Comparison of ENCODE assay signal across 9 cellular contexts in the genomic region with DNA sequence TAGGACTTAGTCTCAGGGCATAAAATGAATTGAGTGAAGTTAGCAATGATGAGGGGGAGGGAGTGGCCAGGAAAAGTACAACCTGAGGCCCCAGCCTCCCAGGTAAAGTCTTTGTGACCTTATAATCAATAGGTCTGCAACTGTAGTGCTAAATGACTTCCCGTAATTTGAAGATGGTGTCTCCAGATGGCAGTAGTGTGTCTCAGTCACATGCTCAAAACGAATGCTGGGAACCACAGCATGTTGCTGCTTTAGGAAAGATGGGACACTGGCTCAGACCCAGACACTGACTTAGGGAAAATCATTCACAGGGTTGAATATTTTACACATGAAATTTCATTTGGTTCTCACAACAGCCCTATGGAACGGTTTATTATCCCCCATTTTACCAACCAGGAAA. TPM values are rescaled to one million over a fixed set of nuclear protein-coding genes. Genes with fewer than 3 reads are reported as not detected.
DNase-seq lines count a peak whose midpoint lies in the region; ATAC-seq, FAIRE-seq and TF ChIP-seq lines count a peak whose summit lies in the region.
"Had no signal": no experiment of that assay in that cellular context is flagged by ENCODE, and none has a peak within 500 bp of the region (broad histone marks: within the 10 kb centered on the region; RNA-seq: fewer than 3 reads in every experiment).

No MANE protein-coding gene starts in this region.

- H2AK9ac ChIP-seq in IMR-90 (replicated peaks; ENCODE audit: low read depth, low read length, poor library complexity): no peak overlapping the region

- TF ChIP-seq CTCF in IMR-90 (conservative IDR thresholded peaks at IDR 0.05; ENCODE audit: low read depth, low read length) (peak; percentile 26; the same call in 1 of the 2 replicates), SK-N-SH (IDR thresholded peaks at IDR 0.05) (peak; percentile 42)

- H3K9me3 ChIP-seq in IMR-90 (ENCODE audit: control insufficient read depth, insufficient read depth, low read length) (no peaks in the 10 kb centered on the region), SK-N-SH (no peaks in the 10 kb centered on the region)

- dilution Hi-C loops in IMR-90 (cut with HindIII; ENCODE audit: low sequenced_read_pairs, unreplicated experiment): no loop called here

- H3K23ac ChIP-seq in IMR-90 (ENCODE audit: low read depth, low read length): no peak overlapping the region

- no peak overlapping the region for H3K56ac ChIP-seq in IMR-90 (ENCODE audit: extremely low read depth, insufficient read depth, low read length)

- no peak overlapping the region for H2AK5ac ChIP-seq in IMR-90 (ENCODE audit: low read depth, low read length)

- TF ChIP-seq RAD21 in IMR-90 (IDR thresholded peaks at IDR 0.05; ENCODE audit: low read length) (no peak), SK-N-SH (IDR thresholded peaks at IDR 0.05; ENCODE audit: low read length) (no peak)

- H3K4me2 ChIP-seq in IMR-90 (ENCODE audit: low read depth, low read length) (no peak overlapping the region), SK-N-SH (no peak overlapping the region)

- no peak overlapping the region for H3K14ac ChIP-seq in IMR-90 (replicated peaks; ENCODE audit: low read depth, low read length)

- H3K9ac ChIP-seq in IMR-90 (ENCODE audit: low read depth, low read length) (no peak overlapping the region), SK-N-SH (no peak overlapping the region)

- no peak for TF ChIP-seq EP300 in SK-N-SH (IDR thresholded peaks at IDR 0.05; ENCODE audit: borderline replicate concordance in 1 of 2, low read depth in 1 of 2, low read length in 1 of 2)

- in situ Hi-C loops in IMR-90 (cut with MboI; ENCODE audit: low sequenced_read_pairs): no loop called here

- DNase-seq in COLO829 (ENCODE audit: low spot score) (peak; percentile 14), IMR-90 (peak; percentile 32), SK-N-SH (peak; percentile 21), hippocampal formation (lab: John Stamatoyannopoulos, UW) (no peak)
- DNase-seq: amygdala had no signal

- no peaks in the 10 kb centered on the region for H3K9me1 ChIP-seq in IMR-90 (ENCODE audit: insufficient read depth, low read length)

- H4K5ac ChIP-seq in IMR-90 (ENCODE audit: low read depth, low read length): no peak overlapping the region

- no peak overlapping the region for H4K91ac ChIP-seq in IMR-90 (ENCODE audit: insufficient read depth, low read depth, low read length)

- H3K9me2 ChIP-seq in SK-N-SH: no peaks in the 10 kb centered on the region

- H3F3A ChIP-seq in SK-N-SH (replicated peaks; ENCODE audit: insufficient read depth): no peaks in the 10 kb centered on the region

- WGBS in IMR-90 (ENCODE audit: extremely low coverage in 2 of 2, insufficient read length in 1 of 2), 2 experiments: no CpG with 5 or more reads among the region's 3 CpGs
- 19% methylated on average over 3 of the region's 3 CpGs for WGBS in SK-N-SH (ENCODE audit: low lambda C conversion rate)

- FAIRE-seq in islet of Langerhans (lab: Jason Lieb, UNC): peak; percentile 47

- H2AFZ ChIP-seq in IMR-90 (replicated peaks; ENCODE audit: low read length, poor library complexity) (no peak overlapping the region), SK-N-SH (ENCODE audit: low read depth) (no peak overlapping the region)

- no peak overlapping the region for H2BK20ac ChIP-seq in IMR-90 (ENCODE audit: low read depth, low read length)

- no peak overlapping the region for H3K18ac ChIP-seq in IMR-90 (ENCODE audit: low read depth, low read length)

- intact Hi-C loops in IMR-90 (cut with micrococcal nuclease): no loop called here

- H3K36me3 ChIP-seq in IMR-90 (ENCODE audit: control insufficient read depth, insufficient read depth, low read length) (0 out of 2 replicates have a peak, but pooled peaks cover 1% of the 10 kb centered on the region), SK-N-SH (replicated peaks in 1 of 2; ENCODE audit: control insufficient read depth in 1 of 2, insufficient read depth in 2 of 2, low read length in 1 of 2) (no peaks in the 10 kb centered on the region)

- ATAC-seq in IMR-90 (ENCODE audit: low read depth) (no peak), GM18870 (IDR thresholded peaks at IDR 0.05; ENCODE audit: unreplicated experiment) (no peak), GM18858 (IDR thresholded peaks at IDR 0.05; ENCODE audit: unreplicated experiment) (no peak), GM19328 (IDR thresholded peaks at IDR 0.05; ENCODE audit: unreplicated experiment) (no peak)

- H4K8ac ChIP-seq in IMR-90 (ENCODE audit: low read depth in 2 of 2, low read length in 2 of 2): no peak overlapping the region

- CTCF ChIA-PET in IMR-90 (lab: Yijun Ruan, JAX) (interaction anchor here (0.8 to 1.8 kb wide), 5 partner anchors 8 to 40 kb away, joined by 3 to 5 read pairs (median 4); no protein-coding TSS in a partner anchor), SK-N-SH (lab: Yijun Ruan, JAX) (interaction anchor here (0.6 to 2.8 kb wide), 8 partner anchors 9 to 579 kb away, joined by 3 to 18 read pairs (median 8); partner anchors contain the start of genes SRPX2 and TSPAN6)

- no peaks in the 10 kb centered on the region for H3K27me3 ChIP-seq in IMR-90 (ENCODE audit: control insufficient read depth, insufficient read depth, low read length)
- no peaks in the 10 kb centered on the region for H3K27me3 ChIP-seq in SK-N-SH (ENCODE audit: insufficient read depth)

- POLR2A ChIA-PET in IMR-90 (lab: Charles Lee; ENCODE audit: unreplicated experiment): no interaction called here
- POLR2A ChIA-PET in SK-N-SH (lab: Yijun Ruan, JAX): interaction anchor here (0.9 kb wide), 1 partner anchor 18 kb away, joined by 3 read pairs; the partner anchor contains the start of gene TSPAN6

- H2BK120ac ChIP-seq in IMR-90 (ENCODE audit: low read depth, low read length): no peak overlapping the region

- H3K79me1 ChIP-seq in IMR-90 (ENCODE audit: low read depth in 1 of 2, low read length in 2 of 2): no peaks in the 10 kb centered on the region; a peak in 1 of 4 replicates

- H3K27ac ChIP-seq in IMR-90 (ENCODE audit: insufficient read depth, low read length): no peak overlapping the region
- no peak overlapping the region for H3K27ac ChIP-seq in SK-N-SH (ENCODE audit: low read depth in 2 of 2, low read length in 1 of 2)

- no peak overlapping the region for H2BK15ac ChIP-seq in IMR-90 (ENCODE audit: low read depth, low read length)

- H3K4me3 ChIP-seq in IMR-90 (ENCODE audit: insufficient read depth, low read depth, low read length) (no peak overlapping the region), SK-N-SH (ENCODE audit: low read depth in 2 of 2, low read length in 1 of 2) (no peak overlapping the region)

- no peak overlapping the region for H3K4ac ChIP-seq in IMR-90 (ENCODE audit: low read depth, low read length)

- no peak overlapping the region for H2BK5ac ChIP-seq in IMR-90 (ENCODE audit: low read depth, low read length, poor library complexity, severe bottlenecking)

- no peaks in the 10 kb centered on the region for H3K79me2 ChIP-seq in SK-N-SH (ENCODE audit: insufficient read depth)

- peaks cover 6% of the 10 kb centered on the region for H3K4me1 ChIP-seq in IMR-90 (ENCODE audit: control insufficient read depth, insufficient read depth, low read length)
- no peaks in the 10 kb centered on the region for H3K4me1 ChIP-seq in SK-N-SH (ENCODE audit: control insufficient read depth in 1 of 2, insufficient read depth in 2 of 2, low read depth in 1 of 2, low read length in 1 of 2)

- no peaks in the 10 kb centered on the region for H4K20me1 ChIP-seq in IMR-90 (ENCODE audit: insufficient read depth, low read length)
- H4K20me1 ChIP-seq in SK-N-SH (ENCODE audit: insufficient read depth): no peaks in the 10 kb centered on the region

- BruUV-seq in IMR-90 (replicated peaks; lab: Mats Ljungman, UMichigan): no TSS peak

- TF ChIP-seq POLR2A in IMR-90 (IDR thresholded peaks at IDR 0.05; ENCODE audit: low read depth, low read length): no peak

TF ChIP-seq in IMR-90, 13 proteins besides CTCF, POLR2A, EP300 and RAD21:
- no peak for TF ChIP-seq CEBPB (IDR thresholded peaks at IDR 0.05; ENCODE audit: low read depth, low read length)
- TF ChIP-seq, protein P1, sequence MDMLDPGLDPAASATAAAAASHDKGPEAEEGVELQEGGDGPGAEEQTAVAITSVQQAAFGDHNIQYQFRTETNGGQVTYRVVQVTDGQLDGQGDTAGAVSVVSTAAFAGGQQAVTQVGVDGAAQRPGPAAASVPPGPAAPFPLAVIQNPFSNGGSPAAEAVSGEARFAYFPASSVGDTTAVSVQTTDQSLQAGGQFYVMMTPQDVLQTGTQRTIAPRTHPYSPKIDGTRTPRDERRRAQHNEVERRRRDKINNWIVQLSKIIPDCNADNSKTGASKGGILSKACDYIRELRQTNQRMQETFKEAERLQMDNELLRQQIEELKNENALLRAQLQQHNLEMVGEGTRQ (IDR thresholded peaks at IDR 0.05; ENCODE audit: low read depth, low read length): peak; percentile 66; the same call in 1 of the 2 replicates

TF ChIP-seq in SK-N-SH, 30 proteins besides CTCF, POLR2A, EP300 and RAD21 (continues in another document):
- TF ChIP-seq POLR2AphosphoS5 (IDR thresholded peaks at IDR 0.05; ENCODE audit: low read depth, low read length) (no peak), NRF1 (IDR thresholded peaks at IDR 0.05; ENCODE audit: low read depth, low read length) (no peak), ELF1 (IDR thresholded peaks at IDR 0.05) (no peak), MXI1 (IDR thresholded peaks at IDR 0.05; ENCODE audit: low read depth, low read length) (no peak), CHD2 (IDR thresholded peaks at IDR 0.05; ENCODE audit: low read length, partially characterized antibody) (no peak)
- TF ChIP-seq, protein P2, sequence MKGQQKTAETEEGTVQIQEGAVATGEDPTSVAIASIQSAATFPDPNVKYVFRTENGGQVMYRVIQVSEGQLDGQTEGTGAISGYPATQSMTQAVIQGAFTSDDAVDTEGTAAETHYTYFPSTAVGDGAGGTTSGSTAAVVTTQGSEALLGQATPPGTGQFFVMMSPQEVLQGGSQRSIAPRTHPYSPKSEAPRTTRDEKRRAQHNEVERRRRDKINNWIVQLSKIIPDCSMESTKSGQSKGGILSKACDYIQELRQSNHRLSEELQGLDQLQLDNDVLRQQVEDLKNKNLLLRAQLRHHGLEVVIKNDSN (IDR thresholded peaks at IDR 0.05; ENCODE audit: borderline replicate concordance, low read depth): peak; percentile 72; the same call in 1 of the 2 replicates

RNA-seq across cellular contexts. Expression of gene SRPX2, which starts 10.3 kb away (rescaled TPM):
- total RNA-seq in IMR-90 (2012; rRNA removed): 14.4 and 20.6 TPM in 2 replicates
- polyA plus RNA-seq in IMR-90 (2012; rRNA removed): 43.1 and 45.0 TPM in 2 replicates
- 43.5 and 50.6 TPM in 2 replicates for polyA plus RNA-seq in IMR-90 (2012; cell fraction: cytosol; rRNA removed)
- polyA plus RNA-seq in IMR-90 (2012; cell fraction: nucleus; rRNA removed; ENCODE audit: low replicate concordance): 70.2 and 72.3 TPM in 2 replicates
- polyA plus RNA-seq in SK-N-SH (2012; rRNA removed): 14.5 and 18.7 TPM in 2 replicates
- polyA plus RNA-seq in SK-N-SH (2012; cell fraction: cytosol; rRNA removed): 9.0 and 12.5 TPM in 2 replicates
- 24.8 and 28.9 TPM in 2 replicates for polyA plus RNA-seq in SK-N-SH (2012; cell fraction: nucleus; rRNA removed)

RNA-seq across cellular contexts. Expression of gene TSPAN6, which starts 17.6 kb away (rescaled TPM):
- total RNA-seq in IMR-90 (2012; rRNA removed): 20.1 and 36.1 TPM in 2 replicates
- 12.7 and 16.1 TPM in 2 replicates for polyA plus RNA-seq in IMR-90 (2012; rRNA removed)
- 4.9 and 5.0 TPM in 2 replicates for polyA plus RNA-seq in IMR-90 (2012; cell fraction: cytosol; rRNA removed)
- polyA plus RNA-seq in IMR-90 (2012; cell fraction: nucleus; rRNA removed; ENCODE audit: low replicate concordance): 1.2 and 5.6 TPM in 2 replicates
- 20.9 and 21.7 TPM in 2 replicates for polyA plus RNA-seq in SK-N-SH (2012; rRNA removed)
- polyA plus RNA-seq in SK-N-SH (2012; cell fraction: cytosol; rRNA removed): 27.2 and 33.7 TPM in 2 replicates
- polyA plus RNA-seq in SK-N-SH (2012; cell fraction: nucleus; rRNA removed): 9.1 and 13.6 TPM in 2 replicates

Comparison
In these comparisons a context has a peak if more than half of its experiments do, and no peak if none do; other contexts are left out.
1. DNase-seq: peak in COLO829 (single experiment), IMR-90 (single experiment) and SK-N-SH (single experiment); none in hippocampal formation (0 of 2).